18 cellular contexts compared by ENCODE assay signal in genomic region chr6:25975909-25976560, GRCh38. TPM values are rescaled to one million over a fixed set of nuclear protein-coding genes. Genes with fewer than 3 reads are reported as not detected.
"Had no signal": no experiment of that assay in that cellular context is flagged by ENCODE, and none has a peak within 500 bp of the region (broad histone marks: within the 10 kb centered on the region; RNA-seq: fewer than 3 reads in every experiment).

No MANE protein-coding gene starts in this region.

- H3K9me3 Mint-ChIP-seq: natural killer cell had no signal

- FAIRE-seq: islet of Langerhans, TTC549 had no signal

- H3K27me3 ChIP-seq: cardiac muscle cell, gastrocnemius medialis, heart right ventricle, right atrium auricular region, transverse colon had no signal

- H3K4me3 ChIP-seq: cardiac muscle cell, gastrocnemius medialis, heart right ventricle, right atrium auricular region, skin epidermis, transverse colon had no signal

- H3K36me3 ChIP-seq: cardiac muscle cell had no signal

- DNase-seq: cortex of kidney; effector memory CD4-positive, alpha-beta T cell; gastrocnemius medialis; heart right ventricle; natural killer cell; nucleus accumbens; substantia nigra; T-helper 2 cell; transverse colon had no signal

- ATAC-seq: gastrocnemius medialis, heart right ventricle, natural killer cell had no signal

- H3K9me3 ChIP-seq: gastrocnemius medialis, heart right ventricle, right atrium auricular region, transverse colon had no signal

- H3K27ac ChIP-seq: cardiac muscle cell, gastrocnemius medialis, heart right ventricle, right atrium auricular region, skin epidermis, transverse colon had no signal

- H3K4me3 Mint-ChIP-seq: natural killer cell had no signal

RNA-seq across cellular contexts. Expression of gene SLC17A2, which starts 45.5 kb away (rescaled TPM):
- total RNA-seq: cardiac muscle cell, heart right ventricle, lung microvascular endothelial cell, mononuclear cell, natural killer cell, posterior vena cava, right atrium auricular region, transverse colon had no signal
- polyA plus RNA-seq: adipose tissue, cardiac muscle cell, heart right ventricle had no signal
